In the genomic region with DNA sequence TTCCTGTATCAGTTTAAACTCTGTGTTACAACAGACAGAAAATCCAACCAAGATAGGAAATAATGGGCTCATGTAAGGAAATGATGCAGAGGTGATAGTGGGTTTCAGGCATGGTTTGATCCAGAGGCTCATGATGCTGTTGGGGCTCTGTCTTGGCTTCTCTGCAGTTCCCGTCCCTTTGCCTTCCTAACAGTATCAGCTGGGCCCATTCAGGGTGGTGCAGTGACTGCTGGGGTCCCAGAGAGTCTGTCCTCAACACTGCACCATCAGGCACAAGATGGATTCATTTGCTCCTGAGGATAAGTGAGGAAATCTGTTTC, we compare ENCODE assay signal across 1 cellular context.
TF ChIP-seq lines count a peak whose summit lies in the region.

No MANE protein-coding gene starts in this region.

TF ChIP-seq in GM12878, 131 proteins besides CTCF, POLR2A, EP300 and RAD21:
- no peak for TF ChIP-seq KLF5 (IDR thresholded peaks at IDR 0.05; ENCODE audit: partially characterized antibody)
- TF ChIP-seq SMARCA5 (IDR thresholded peaks at IDR 0.05) = peak; percentile 40; the same call in 1 of the 2 replicates
- TF ChIP-seq, protein P1, sequence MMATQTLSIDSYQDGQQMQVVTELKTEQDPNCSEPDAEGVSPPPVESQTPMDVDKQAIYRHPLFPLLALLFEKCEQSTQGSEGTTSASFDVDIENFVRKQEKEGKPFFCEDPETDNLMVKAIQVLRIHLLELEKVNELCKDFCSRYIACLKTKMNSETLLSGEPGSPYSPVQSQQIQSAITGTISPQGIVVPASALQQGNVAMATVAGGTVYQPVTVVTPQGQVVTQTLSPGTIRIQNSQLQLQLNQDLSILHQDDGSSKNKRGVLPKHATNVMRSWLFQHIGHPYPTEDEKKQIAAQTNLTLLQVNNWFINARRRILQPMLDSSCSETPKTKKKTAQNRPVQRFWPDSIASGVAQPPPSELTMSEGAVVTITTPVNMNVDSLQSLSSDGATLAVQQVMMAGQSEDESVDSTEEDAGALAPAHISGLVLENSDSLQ (IDR thresholded peaks at IDR 0.05) = no peak
- TF ChIP-seq ETV6 (conservative IDR thresholded peaks at IDR 0.05 in 1 of 2, IDR thresholded peaks at IDR 0.05 in 1 of 2; ENCODE audit: borderline replicate concordance in 1 of 2, low read depth in 1 of 2) = no peak
- TF ChIP-seq, protein P2, sequence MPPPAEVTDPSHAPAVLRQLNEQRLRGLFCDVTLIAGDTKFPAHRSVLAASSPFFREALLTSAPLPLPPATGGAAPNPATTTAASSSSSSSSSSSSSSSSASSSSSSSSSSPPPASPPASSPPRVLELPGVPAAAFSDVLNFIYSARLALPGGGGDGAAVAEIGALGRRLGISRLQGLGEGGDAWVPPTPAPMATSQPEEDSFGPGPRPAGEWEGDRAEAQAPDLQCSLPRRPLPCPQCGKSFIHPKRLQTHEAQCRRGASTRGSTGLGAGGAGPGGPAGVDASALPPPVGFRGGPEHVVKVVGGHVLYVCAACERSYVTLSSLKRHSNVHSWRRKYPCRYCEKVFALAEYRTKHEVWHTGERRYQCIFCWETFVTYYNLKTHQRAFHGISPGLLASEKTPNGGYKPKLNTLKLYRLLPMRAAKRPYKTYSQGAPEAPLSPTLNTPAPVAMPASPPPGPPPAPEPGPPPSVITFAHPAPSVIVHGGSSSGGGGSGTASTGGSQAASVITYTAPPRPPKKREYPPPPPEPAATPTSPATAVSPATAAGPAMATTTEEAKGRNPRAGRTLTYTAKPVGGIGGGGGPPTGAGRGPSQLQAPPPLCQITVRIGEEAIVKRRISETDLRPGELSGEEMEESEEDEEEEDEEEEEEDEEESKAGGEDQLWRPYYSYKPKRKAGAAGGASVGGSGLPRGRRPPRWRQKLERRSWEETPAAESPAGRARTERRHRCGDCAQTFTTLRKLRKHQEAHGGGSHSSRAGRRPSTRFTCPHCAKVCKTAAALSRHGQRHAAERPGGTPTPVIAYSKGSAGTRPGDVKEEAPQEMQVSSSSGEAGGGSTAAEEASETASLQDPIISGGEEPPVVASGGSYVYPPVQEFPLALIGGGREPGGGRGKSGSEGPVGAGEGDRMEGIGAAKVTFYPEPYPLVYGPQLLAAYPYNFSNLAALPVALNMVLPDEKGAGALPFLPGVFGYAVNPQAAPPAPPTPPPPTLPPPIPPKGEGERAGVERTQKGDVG (CRISPR knock-in tag; IDR thresholded peaks at IDR 0.05) = no peak
- TF ChIP-seq PBX3 (IDR thresholded peaks at IDR 0.05; ENCODE audit: insufficient replicate concordance, low read depth, low read length) = no peak
- no peak for TF ChIP-seq RELB (IDR thresholded peaks at IDR 0.05; ENCODE audit: low read depth)
- no peak for TF ChIP-seq EZH2 (IDR thresholded peaks at IDR 0.05; ENCODE audit: borderline replicate concordance, control insufficient read depth, low read depth, low read length)
- no peak for TF ChIP-seq CHD4 (IDR thresholded peaks at IDR 0.05)
